8 cellular contexts compared by ENCODE assay signal in the genomic region with DNA sequence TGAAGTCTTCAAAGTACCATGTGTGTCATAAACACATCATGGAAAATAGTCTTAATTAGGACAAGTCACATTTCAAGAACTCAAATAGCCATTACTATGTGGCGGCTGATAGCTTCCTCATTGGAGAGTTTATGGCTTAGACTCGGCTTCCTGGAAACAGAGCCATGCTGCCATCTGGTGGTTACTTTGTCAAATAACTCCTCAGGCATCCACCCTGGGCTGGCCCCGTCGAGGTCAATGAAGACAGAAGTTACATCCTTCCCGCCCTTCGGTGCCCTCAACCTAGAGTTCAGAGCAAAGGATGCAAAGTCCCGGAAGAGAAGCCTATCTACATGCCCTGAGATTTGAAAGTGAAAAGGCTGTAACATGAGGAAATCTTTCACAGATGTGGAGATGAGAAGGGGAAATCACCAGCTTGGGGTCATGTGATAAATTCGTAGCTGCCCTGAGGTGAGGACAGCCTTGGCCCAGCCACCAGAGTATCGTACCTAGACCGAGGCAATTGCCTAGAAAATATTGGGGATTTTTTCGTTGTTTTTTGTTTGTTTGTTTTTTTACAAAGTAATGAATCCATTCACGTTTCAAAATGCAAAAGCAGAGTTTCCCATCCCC. TPM values are rescaled to one million over a fixed set of nuclear protein-coding genes. Genes with fewer than 3 reads are reported as not detected.
DNase-seq lines count a peak whose midpoint lies in the region; ATAC-seq and TF ChIP-seq lines count a peak whose summit lies in the region.

No MANE protein-coding gene starts in this region.

- no peaks in the 10 kb centered on the region for H3K9me3 ChIP-seq in right atrium auricular region

- in situ Hi-C loops in GM13976 (cut with MboI; ENCODE audit: low sequenced_read_pairs, unreplicated experiment) = loop anchor here (5.0 kb wide), 1 partner anchor 151 kb away; no protein-coding TSS in a partner anchor

- H3K27me3 ChIP-seq in right atrium auricular region = no peaks in the 10 kb centered on the region

- peak; percentile 82 for DNase-seq in GM13976 (ENCODE audit: low spot score)
- DNase-seq in NCI-H2029 (lab: John Stamatoyannopoulos, UW) = peak; percentile 68
- DNase-seq in T-helper 2 cell = peak; percentile 23 to 81 (median 45)
- peak in 48 of 56 donors; percentile 4 to 83 (median 41) for DNase-seq in amygdala (lab: John Stamatoyannopoulos, UW)
- peak; percentile 82 for DNase-seq in right atrium auricular region (ENCODE audit: low spot score)
- DNase-seq in sciatic nerve (ENCODE audit: low spot score) = peak; percentile 82

- H3K4me1 ChIP-seq in right atrium auricular region = no peaks in the 10 kb centered on the region

- no peaks in the 10 kb centered on the region for H3K36me3 ChIP-seq in right atrium auricular region

- no peak overlapping the region for H3K27ac ChIP-seq in right atrium auricular region

- intact Hi-C loops in sciatic nerve (cut with DNase I) = loop anchor here (5.0 kb wide), 1 partner anchor 151 kb away; no protein-coding TSS in a partner anchor

- H3K4me3 ChIP-seq in right atrium auricular region = no peak overlapping the region

- peak; percentile 88 for ATAC-seq in HG02938 (IDR thresholded peaks at IDR 0.05; ENCODE audit: unreplicated experiment)
- peak; percentile 98 for ATAC-seq in sciatic nerve
- ATAC-seq in GM21717 (IDR thresholded peaks at IDR 0.05; ENCODE audit: unreplicated experiment) = no peak

- peak; percentile 65 for TF ChIP-seq CTCF in GM13976 (IDR thresholded peaks at IDR 0.05; ENCODE audit: borderline replicate concordance, control extremely low read depth, extremely low read depth, insufficient read depth, missing control alignments)
- TF ChIP-seq CTCF in right atrium auricular region (IDR thresholded peaks at IDR 0.05) = peak; percentile 72 to 87

RNA-seq across cellular contexts. Expression of a gene that starts 45.5 kb away (rescaled TPM):
- total RNA-seq in right atrium auricular region = 1 to 10 TPM; 1.8 to 6.5 TPM
- 11.8 TPM for total RNA-seq in sciatic nerve
